Comparison of ENCODE assay signal across 18 cellular contexts in genomic region chr19:7734220-7735203, GRCh38. TPM values are rescaled to one million over a fixed set of nuclear protein-coding genes. Genes with fewer than 3 reads are reported as not detected.
DNase-seq lines count a peak whose midpoint lies in the region; ATAC-seq and TF ChIP-seq lines count a peak whose summit lies in the region.
"Had no signal": no experiment of that assay in that cellular context is flagged by ENCODE, and none has a peak within 500 bp of the region (broad histone marks: within the 10 kb centered on the region; RNA-seq: fewer than 3 reads in every experiment).

No MANE protein-coding gene starts in this region.

- no peaks in the 10 kb centered on the region for H3K36me3 ChIP-seq in GM23248 (ENCODE audit: low read depth)
- H3K36me3 ChIP-seq: Peyer's patch, stomach had no signal

- H3K79me2 ChIP-seq in GM23248 (ENCODE audit: insufficient read depth): no peaks in the 10 kb centered on the region

- H3K27ac Mint-ChIP-seq in activated T-helper 17 cell treated with anti-CD3 and anti-CD28 coated beads, Interleukin-2, amount 50 U/mL, for 72 hours: no peak overlapping the region

- H3K4me3 ChIP-seq in GM23248 (no peak overlapping the region), fibroblast of mammary gland (ENCODE audit: control insufficient read depth, low read depth, low read length) (no peak overlapping the region)
- H3K4me3 ChIP-seq: body of pancreas, Peyer's patch, stomach had no signal

- no peak overlapping the region for H2AFZ ChIP-seq in GM23248

- no peak for ATAC-seq in activated T-helper 17 cell treated with anti-CD3 and anti-CD28 coated beads, Interleukin-2, amount 50 U/mL, for 72 hours (replicated peaks)
- ATAC-seq: body of pancreas, HCT116 had no signal

- no peaks in the 10 kb centered on the region for H3K9me3 Mint-ChIP-seq in activated T-helper 17 cell treated with anti-CD3 and anti-CD28 coated beads, Interleukin-2, amount 50 U/mL, for 72 hours

- no peaks in the 10 kb centered on the region for H3F3A ChIP-seq in GM23248 (ENCODE audit: insufficient read depth)

- no peaks in the 10 kb centered on the region for H3K9me2 ChIP-seq in GM23248 (ENCODE audit: insufficient read depth)

- no peaks in the 10 kb centered on the region for H3K4me1 ChIP-seq in GM23248 (ENCODE audit: insufficient read depth)
- H3K4me1 ChIP-seq: body of pancreas had no signal

- H3K9me3 ChIP-seq in GM23248 (ENCODE audit: low read depth): no peaks in the 10 kb centered on the region
- H3K9me3 ChIP-seq: body of pancreas, Peyer's patch, stomach had no signal

- H3K27me3 Mint-ChIP-seq in activated T-helper 17 cell treated with anti-CD3 and anti-CD28 coated beads, Interleukin-2, amount 50 U/mL, for 72 hours: peaks cover 19% of the 10 kb centered on the region

- H3K27me3 ChIP-seq in GM23248 (replicated peaks; ENCODE audit: insufficient read depth): peaks cover 40% of the 10 kb centered on the region

- no peaks in the 10 kb centered on the region for H4K20me1 ChIP-seq in GM23248 (ENCODE audit: insufficient read depth)

- no peaks in the 10 kb centered on the region for H3K36me3 Mint-ChIP-seq in activated T-helper 17 cell treated with anti-CD3 and anti-CD28 coated beads, Interleukin-2, amount 50 U/mL, for 72 hours (ENCODE audit: low read depth)
- H3K36me3 Mint-ChIP-seq: naive B cell had no signal

- DNase-seq in GM23248 (peak; percentile 37), NOMO-1 (lab: John Stamatoyannopoulos, UW; ENCODE audit: unreplicated experiment in 2 of 2) (peak; percentile 63 to 87), fibroblast of mammary gland (ENCODE audit: low read depth) (peak; percentile 21), renal cortical epithelial cell (ENCODE audit: low read depth) (peak; percentile 4)
- no peak for DNase-seq in stimulated activated CD4-positive, alpha-beta T cell treated with anti-CD3 and anti-CD28 coated beads, Interleukin-4, amount 100 ng/mL, for 24 hours
- no peak for DNase-seq in activated CD4-positive, alpha-beta T cell treated with anti-CD3 and anti-CD28 coated beads for 48 hours
- DNase-seq: activated CD4-positive, alpha-beta T cell treated with anti-CD3 and anti-CD28 coated beads, Interleukin-2, amount 50 U/mL, for 4 hours; activated gamma-delta T cell; effector CD8-positive, alpha-beta T cell; kidney glomerular epithelial cell; MM.1S; naive B cell; right cardiac atrium; stomach had no signal

- WGBS in GM23248 (ENCODE audit: low coverage in 1 of 2, low lambda C conversion rate in 2 of 2, missing lambda C conversion rate in 2 of 2), 2 experiments: 14 to 17% methylated on average over 12 of the region's 12 CpGs

- no peak overlapping the region for H3K4me2 ChIP-seq in GM23248 (ENCODE audit: unreplicated experiment)

- TF ChIP-seq CTCF in fibroblast of mammary gland (conservative IDR thresholded peaks at IDR 0.05; ENCODE audit: control insufficient read depth, insufficient read depth, low read depth, low read length): no peak

- in situ Hi-C loops in GM23248 (cut with MboI): no loop called here

- H3K4me3 Mint-ChIP-seq in activated T-helper 17 cell treated with anti-CD3 and anti-CD28 coated beads, Interleukin-2, amount 50 U/mL, for 72 hours: no peak overlapping the region
- H3K4me3 Mint-ChIP-seq: naive B cell had no signal

- H3K9ac ChIP-seq in GM23248: no peak overlapping the region

- H3K4me1 Mint-ChIP-seq in activated T-helper 17 cell treated with anti-CD3 and anti-CD28 coated beads, Interleukin-2, amount 50 U/mL, for 72 hours: peaks cover 4% of the 10 kb centered on the region

- no peak overlapping the region for H3K27ac ChIP-seq in GM23248
- H3K27ac ChIP-seq: body of pancreas, Peyer's patch, stomach had no signal

RNA-seq across cellular contexts. Expression of gene CLEC4G, which starts 2.6 kb away (rescaled TPM):
- total RNA-seq in GM23248 (2014; rRNA removed; shearing (Covaris generic)): not detected in 2 replicates
- not detected in 2 replicates for polyA plus RNA-seq in GM23248 (2016; fragmentation: Nextera tagmentation; extraction: Ambion mirVana)
- not detected in 2 replicates for total RNA-seq in renal cortical epithelial cell
- not detected for total RNA-seq in activated T-helper 17 cell treated with anti-CD3 and anti-CD28 coated beads, Interleukin-2, amount 50 U/mL, for 72 hours

RNA-seq across cellular contexts. Expression of gene CD209, which starts 12.8 kb away (rescaled TPM):
- not detected in 2 replicates for total RNA-seq in GM23248 (2014; rRNA removed; shearing (Covaris generic))
- polyA plus RNA-seq in GM23248 (2016; fragmentation: Nextera tagmentation; extraction: Ambion mirVana): not detected in 2 replicates
- 0.15 TPM in 1 of 2 replicates, not detected in the other for total RNA-seq in renal cortical epithelial cell
- total RNA-seq in activated T-helper 17 cell treated with anti-CD3 and anti-CD28 coated beads, Interleukin-2, amount 50 U/mL, for 72 hours: not detected

RNA-seq across cellular contexts. Expression of gene CLEC4M, which starts 28.5 kb away (rescaled TPM):
- total RNA-seq in GM23248 (2014; rRNA removed; shearing (Covaris generic)): not detected in 2 replicates
- not detected in 2 replicates for polyA plus RNA-seq in GM23248 (2016; fragmentation: Nextera tagmentation; extraction: Ambion mirVana)
- total RNA-seq in renal cortical epithelial cell: not detected in 2 replicates
- not detected for total RNA-seq in activated T-helper 17 cell treated with anti-CD3 and anti-CD28 coated beads, Interleukin-2, amount 50 U/mL, for 72 hours
- total RNA-seq: body of pancreas, Peyer's patch, right cardiac atrium had no signal
- polyA plus RNA-seq: right cardiac atrium, stomach had no signal

RNA-seq across cellular contexts. Expression of gene FCER2, which starts 32.6 kb away (rescaled TPM):
- total RNA-seq in GM23248 (2014; rRNA removed; shearing (Covaris generic)): not detected in 2 replicates
- 0.33 TPM in 1 of 2 replicates, not detected in the other for polyA plus RNA-seq in GM23248 (2016; fragmentation: Nextera tagmentation; extraction: Ambion mirVana)
- not detected in 2 replicates for total RNA-seq in renal cortical epithelial cell
- total RNA-seq in activated T-helper 17 cell treated with anti-CD3 and anti-CD28 coated beads, Interleukin-2, amount 50 U/mL, for 72 hours: 1 to 10 TPM in 1 of 2 donors, under 1 TPM in 1; 0.65 to 2.8 TPM
- total RNA-seq: body of pancreas, right cardiac atrium had no signal

RNA-seq across cellular contexts. Expression of gene TRAPPC5, which starts 53.9 kb away (rescaled TPM):
- total RNA-seq in GM23248 (2014; rRNA removed; shearing (Covaris generic)): 68.1 and 134 TPM in 2 replicates
- 203 and 207 TPM in 2 replicates for polyA plus RNA-seq in GM23248 (2016; fragmentation: Nextera tagmentation; extraction: Ambion mirVana)
- total RNA-seq in renal cortical epithelial cell: 47.7 and 118 TPM in 2 replicates
- total RNA-seq in activated T-helper 17 cell treated with anti-CD3 and anti-CD28 coated beads, Interleukin-2, amount 50 U/mL, for 72 hours: 10 to 100 TPM; 61.8 to 82.5 TPM

Comparison
In these comparisons a context has a peak if more than half of its experiments do, and no peak if none do; other contexts are left out.
1. DNase-seq: peak in GM23248 (single experiment), NOMO-1 (2 of 2), fibroblast of mammary gland (single experiment) and renal cortical epithelial cell (single experiment); none in stimulated activated CD4-positive, alpha-beta T cell treated with anti-CD3 and anti-CD28 coated beads, Interleukin-4, amount 100 ng/mL, for 24 hours (single experiment) and activated CD4-positive, alpha-beta T cell treated with anti-CD3 and anti-CD28 coated beads for 48 hours (single experiment).